ENCODE assay signal across 31 cellular contexts in genomic region chr1:71087060-71087459, GRCh38. TPM values are rescaled to one million over a fixed set of nuclear protein-coding genes. Genes with fewer than 3 reads are reported as not detected.
A peak's percentile ranks its signal among the peaks of the same experiment; 100 is the strongest.
DNase-seq lines count a peak whose midpoint lies in the region; ATAC-seq, FAIRE-seq and TF ChIP-seq lines count a peak whose summit lies in the region.
"Had no signal": no experiment of that assay in that cellular context is flagged by ENCODE, and none has a peak within 500 bp of the region (broad histone marks: within the 10 kb centered on the region; RNA-seq: fewer than 3 reads in every experiment).

No MANE protein-coding gene starts in this region.

- no peak overlapping the region for H3K56ac ChIP-seq in IMR-90 (ENCODE audit: extremely low read depth, insufficient read depth, low read length)

- TF ChIP-seq EP300 in GM12878 (IDR thresholded peaks at IDR 0.05; ENCODE audit: borderline replicate concordance in 1 of 2, control insufficient read depth in 1 of 2, low read depth in 2 of 2, low read length in 2 of 2): no peak
- TF ChIP-seq EP300 in esophagus muscularis mucosa (IDR thresholded peaks at IDR 0.05): no peak

- no peak for TF ChIP-seq RAD21 in IMR-90 (IDR thresholded peaks at IDR 0.05; ENCODE audit: low read length)
- no peak for TF ChIP-seq RAD21 in GM12878 (IDR thresholded peaks at IDR 0.05; ENCODE audit: insufficient read depth, low read depth, low read length)

- H3K4ac ChIP-seq in IMR-90 (ENCODE audit: low read depth, low read length): peak overlapping the region; percentile 47; the same call in 1 of the 2 replicates

- H3K9me3 ChIP-seq in IMR-90 (ENCODE audit: control insufficient read depth, insufficient read depth, low read length) (no peaks in the 10 kb centered on the region), GM12878 (replicated peaks; ENCODE audit: control insufficient read depth, insufficient read depth, low read length) (no peaks in the 10 kb centered on the region), small intestine (ENCODE audit: control insufficient read depth, low read depth) (no peaks in the 10 kb centered on the region), esophagus muscularis mucosa (no peaks in the 10 kb centered on the region)
- H3K9me3 ChIP-seq: lower lobe of right lung, sigmoid colon, tibial artery had no signal

- peak overlapping the region; percentile 37; the same call in 1 of the 2 replicates for H2BK120ac ChIP-seq in IMR-90 (ENCODE audit: low read depth, low read length)

- H3K4me1 ChIP-seq in IMR-90 (ENCODE audit: control insufficient read depth, insufficient read depth, low read length) (peaks cover 8% of the 10 kb centered on the region), GM12878 (ENCODE audit: control insufficient read depth, insufficient read depth, low read length) (no peaks in the 10 kb centered on the region), small intestine (ENCODE audit: control insufficient read depth in 2 of 2, insufficient read depth in 1 of 2, low read depth in 1 of 2, low read length in 1 of 2) (no peaks in the 10 kb centered on the region), esophagus muscularis mucosa (peaks cover 0 to 26% (median 22%) of the 10 kb centered on the region in 4 donors)
- H3K4me1 ChIP-seq: lower lobe of right lung had no signal

- no peak overlapping the region for H2BK5ac ChIP-seq in IMR-90 (ENCODE audit: low read depth, low read length, poor library complexity, severe bottlenecking)

- H3K4me3 ChIP-seq in IMR-90 (ENCODE audit: insufficient read depth, low read depth, low read length) (no peak overlapping the region), GM12878 (no peak overlapping the region), small intestine (ENCODE audit: low read depth in 1 of 2, low read length in 2 of 2) (no peak overlapping the region), esophagus muscularis mucosa (no peak overlapping the region)
- H3K4me3 ChIP-seq: A549, lower lobe of right lung, sigmoid colon, tibial artery had no signal

- BruUV-seq in IMR-90 (replicated peaks; lab: Mats Ljungman, UMichigan): no TSS peak
- BruUV-seq in GM12878 (replicated peaks; lab: Mats Ljungman, UMichigan): no TSS peak

- peak overlapping the region; percentile 61; the same call in 2 of the 3 replicates for H2BK15ac ChIP-seq in IMR-90 (ENCODE audit: low read depth, low read length)

- H2AFZ ChIP-seq in IMR-90 (replicated peaks; ENCODE audit: low read length, poor library complexity) (no peak overlapping the region), GM12878 (ENCODE audit: control insufficient read depth, low read depth, low read length) (no peak overlapping the region)

- DNase-seq in D341Med (ENCODE audit: low spot score): peak; percentile 25
- DNase-seq in IMR-90: no peak
- DNase-seq in GM12878 (ENCODE audit: low read depth, low spot score): no peak
- peak; percentile 8 for DNase-seq in kidney tubule cell (ENCODE audit: low spot score)
- no peak for DNase-seq in small intestine
- no peak for DNase-seq in esophagus muscularis mucosa (ENCODE audit: extremely low spot score)
- DNase-seq: activated CD4-positive, alpha-beta memory T cell treated with anti-CD3 and anti-CD28 coated beads, Interleukin-2, amount 10 ng/mL, durations not matched to agents 7 days and 5 days; activated CD4-positive, alpha-beta T cell treated with anti-CD3 and anti-CD28 coated beads for 1 hour; AML-193; amniotic stem cell; CD8-positive, alpha-beta T cell; DMS 273 treated with DMSO at 0.1 percent for 48 hours; effector CD4-positive, alpha-beta T cell; kidney; lower lobe of right lung; natural killer cell; NCI-H1930; NCI-H524 treated with DMSO at 0.1 percent for 48 hours; nucleus accumbens; Right ventricle myocardium superior; sigmoid colon; stimulated activated CD4-positive, alpha-beta T cell treated with anti-CD3 and anti-CD28 coated beads, Interleukin-4, amount 100 ng/mL, for 1 hour; tibial artery had no signal

- peak overlapping the region; percentile 80; the same call in 1 of the 2 replicates for H2BK20ac ChIP-seq in IMR-90 (ENCODE audit: low read depth, low read length)

- H3K14ac ChIP-seq in IMR-90 (replicated peaks; ENCODE audit: low read depth, low read length): 0 out of 2 replicates have a peak overlapping the region, but pooled peaks have one; percentile 19

- H4K5ac ChIP-seq in IMR-90 (ENCODE audit: low read depth, low read length): no peak overlapping the region; the same call in 1 of the 2 replicates

- POLR2A ChIA-PET in IMR-90 (lab: Charles Lee; ENCODE audit: unreplicated experiment) (no interaction called here), GM12878 (lab: Charles Lee) (no interaction called here)

- RAD21 ChIA-PET in GM12878 (lab: Charles Lee; ENCODE audit: unreplicated experiment): no interaction called here

- H4K8ac ChIP-seq in IMR-90 (ENCODE audit: low read depth in 2 of 2, low read length in 2 of 2): no peak overlapping the region; a peak in 1 of 4 replicates

- H3K36me3 ChIP-seq in IMR-90 (ENCODE audit: control insufficient read depth, insufficient read depth, low read length) (no peaks in the 10 kb centered on the region), GM12878 (ENCODE audit: control insufficient read depth in 2 of 2, insufficient read depth in 2 of 2, low read length in 1 of 2) (no peaks in the 10 kb centered on the region), small intestine (ENCODE audit: control insufficient read depth in 2 of 2, insufficient read depth in 2 of 2, low read length in 2 of 2) (no peaks in the 10 kb centered on the region), esophagus muscularis mucosa (no peaks in the 10 kb centered on the region)
- H3K36me3 ChIP-seq: lower lobe of right lung, sigmoid colon, tibial artery had no signal

- CTCF ChIA-PET in IMR-90 (lab: Yijun Ruan, JAX) (no interaction called here), GM12878 (lab: Yijun Ruan, JAX) (no interaction called here)

- ATAC-seq in IMR-90 (ENCODE audit: low read depth) (no peak), GM12878 (0 out of 3 replicates have a peak, but pooled peaks have one; percentile 31), HG03520 (IDR thresholded peaks at IDR 0.05; ENCODE audit: unreplicated experiment) (no peak), HG02763 (IDR thresholded peaks at IDR 0.05; ENCODE audit: unreplicated experiment) (no peak)
- ATAC-seq: A549; activated T-helper 17 cell treated with anti-CD3 and anti-CD28 coated beads, Interleukin-2, amount 50 U/mL, for 72 hours; CD8-positive, alpha-beta T cell; lower lobe of right lung; natural killer cell; Panc1 had no signal

- no peak overlapping the region for H3K9ac ChIP-seq in IMR-90 (ENCODE audit: low read depth, low read length)
- H3K9ac ChIP-seq in GM12878 (ENCODE audit: control insufficient read depth, insufficient read depth, low read length): no peak overlapping the region
- H3K9ac ChIP-seq: KMS-11 had no signal

- SMC1A ChIA-PET in GM12878 (lab: Charles Lee; ENCODE audit: uncharacterized antibody, unreplicated experiment): interaction anchor here (0.6 to 1.5 kb wide), 2 partner anchors 9 to 1324 kb away, joined by 4 read pairs; no protein-coding TSS in a partner anchor

- H3K23ac ChIP-seq in IMR-90 (ENCODE audit: low read depth, low read length): no peak overlapping the region

- in situ Hi-C loops in IMR-90 (cut with MboI; ENCODE audit: low sequenced_read_pairs) (loop anchor here (25.0 kb wide), 2 partner anchors 950 to 1175 kb away; no protein-coding TSS in a partner anchor), GM12878 (cut with MboI) (loop anchor here (25.0 kb wide), 1 partner anchor 950 kb away; no protein-coding TSS in a partner anchor)

- H3K18ac ChIP-seq in IMR-90 (ENCODE audit: low read depth, low read length): no peak overlapping the region; the same call in 1 of the 2 replicates

- H3K4me2 ChIP-seq in IMR-90 (ENCODE audit: low read depth, low read length) (no peak overlapping the region), GM12878 (ENCODE audit: control insufficient read depth, insufficient read depth) (no peak overlapping the region)
- H3K4me2 ChIP-seq: A549, KMS-11 had no signal

- no peaks in the 10 kb centered on the region for H3K79me1 ChIP-seq in IMR-90 (ENCODE audit: low read depth in 1 of 2, low read length in 2 of 2)

- H3K27ac ChIP-seq in IMR-90 (ENCODE audit: insufficient read depth, low read length) (no peak overlapping the region), GM12878 (ENCODE audit: control insufficient read depth, insufficient read depth) (no peak overlapping the region), small intestine (ENCODE audit: low read depth in 1 of 2, low read length in 1 of 2) (no peak overlapping the region), esophagus muscularis mucosa (replicated peaks in 1 of 4) (no peak overlapping the region)
- H3K27ac ChIP-seq: A549, KMS-11, lower lobe of right lung, sigmoid colon, tibial artery had no signal

- FAIRE-seq in GM12878 (lab: Jason Lieb, UNC): no peak
- no peak for FAIRE-seq in small intestine (lab: Jason Lieb, UNC)
- FAIRE-seq: A549, colon, HTR-8/SVneo, kidney had no signal

- intact Hi-C loops in IMR-90 (cut with micrococcal nuclease): no loop called here
- intact Hi-C loops in GM12878 (cut with micrococcal nuclease; ENCODE audit: unreplicated experiment): no loop called here
- intact Hi-C loops in esophagus muscularis mucosa (cut with DNase I): no loop called here

- H3K9me1 ChIP-seq in IMR-90 (ENCODE audit: insufficient read depth, low read length): peaks cover 3% of the 10 kb centered on the region

- TF ChIP-seq POLR2A in IMR-90 (IDR thresholded peaks at IDR 0.05; ENCODE audit: low read depth, low read length) (no peak), GM12878 (IDR thresholded peaks at IDR 0.05; ENCODE audit: low read depth, low read length) (no peak), esophagus muscularis mucosa (IDR thresholded peaks at IDR 0.05; ENCODE audit: low read depth) (no peak)

- H4K91ac ChIP-seq in IMR-90 (ENCODE audit: insufficient read depth, low read depth, low read length): no peak overlapping the region; the same call in 1 of the 2 replicates

- TF ChIP-seq CTCF in IMR-90 (conservative IDR thresholded peaks at IDR 0.05; ENCODE audit: low read depth, low read length) (no peak), GM12878 (IDR thresholded peaks at IDR 0.05 in 2 of 3, conservative IDR thresholded peaks at IDR 0.05 in 1 of 3; ENCODE audit: control insufficient read depth in 2 of 3, extremely low read depth in 1 of 3, insufficient read depth in 1 of 3, low read depth in 3 of 3, low read length in 3 of 3) (no peak), esophagus muscularis mucosa (IDR thresholded peaks at IDR 0.05) (no peak)

- H4K20me1 ChIP-seq in IMR-90 (ENCODE audit: insufficient read depth, low read length) (no peaks in the 10 kb centered on the region), GM12878 (ENCODE audit: control insufficient read depth, insufficient read depth) (no peaks in the 10 kb centered on the region)

- dilution Hi-C loops in IMR-90 (cut with HindIII; ENCODE audit: low sequenced_read_pairs, unreplicated experiment): no loop called here

- H3K27me3 ChIP-seq in IMR-90 (ENCODE audit: control insufficient read depth, insufficient read depth, low read length) (no peaks in the 10 kb centered on the region), GM12878 (replicated peaks in 1 of 2; ENCODE audit: control insufficient read depth in 2 of 2, insufficient read depth in 2 of 2, low read length in 1 of 2) (no peaks in the 10 kb centered on the region), small intestine (ENCODE audit: control insufficient read depth in 2 of 2, insufficient read depth in 2 of 2, low read length in 2 of 2) (no peaks in the 10 kb centered on the region), esophagus muscularis mucosa (no peaks in the 10 kb centered on the region)
- H3K27me3 ChIP-seq: sigmoid colon, tibial artery had no signal

- no peaks in the 10 kb centered on the region for H3K79me2 ChIP-seq in GM12878 (ENCODE audit: control insufficient read depth, insufficient read depth, low read length)

- H2AK5ac ChIP-seq in IMR-90 (ENCODE audit: low read depth, low read length): no peak overlapping the region

- no peak overlapping the region for H2AK9ac ChIP-seq in IMR-90 (replicated peaks; ENCODE audit: low read depth, low read length, poor library complexity)

RNA-seq across cellular contexts. Expression of gene ZRANB2, which starts 6.2 kb away (rescaled TPM):
- 23.7 and 41.7 TPM in 2 replicates for total RNA-seq in IMR-90 (2012; rRNA removed)
- 58.9 and 67.2 TPM in 2 replicates for polyA plus RNA-seq in IMR-90 (2012; rRNA removed)
- 3.0 and 3.7 TPM in 2 replicates for polyA plus RNA-seq in IMR-90 (2012; cell fraction: cytosol; rRNA removed)
- 13.8 and 232 TPM in 2 replicates for polyA plus RNA-seq in IMR-90 (2012; cell fraction: nucleus; rRNA removed; ENCODE audit: low replicate concordance)
- total RNA-seq in GM12878 (2013; cell fraction: nucleolus; rRNA removed): 227 and 233 TPM in 2 replicates
- total RNA-seq in GM12878 (2014; rRNA removed): 79.6 and 103 TPM in 2 replicates
- 68.4 and 77.9 TPM in 2 replicates for total RNA-seq in GM12878 (2014; rRNA removed; fragmentation: Illumina TruSeq; extraction: Trizol)
- total RNA-seq in GM12878 (2021): 100 and 102 TPM in 2 replicates
- polyA plus RNA-seq in GM12878 (2011; ENCODE audit: low read depth): 45.5 TPM
- polyA plus RNA-seq in GM12878 (2011; rRNA removed): 150 and 247 TPM in 2 replicates
- polyA plus RNA-seq in GM12878 (2011; cell fraction: cytosol; rRNA removed): 31.9 and 35.8 TPM in 2 replicates
- 197 and 240 TPM in 2 replicates for polyA plus RNA-seq in GM12878 (2011; cell fraction: nucleus; rRNA removed)
- polyA plus RNA-seq in GM12878 (2012): 75.5 and 81.8 TPM in 2 replicates
- 189 and 276 TPM in 2 replicates for polyA plus RNA-seq in GM12878 (2014; fragmentation: Illumina TruSeq; extraction: Trizol)
- 100 to 1,000 TPM; 148 to 156 TPM for polyA plus RNA-seq in GM12878 (2014; fragmentation: Nextera tagmentation; extraction: Ambion mirVana)
- 74.2 and 96.4 TPM in 2 replicates for polyA plus RNA-seq in GM12878 (2014; rRNA removed)
- polyA plus RNA-seq in GM12878 (2016; fragmentation: Nextera tagmentation; extraction: Ambion mirVana): 100 to 1,000 TPM; 136 to 140 TPM
- polyA minus RNA-seq in GM12878 (2011; rRNA and poly(A)+ RNA removed): 29.9 and 32.5 TPM in 2 replicates
- 18.7 and 23.3 TPM in 2 replicates for polyA minus RNA-seq in GM12878 (2011; cell fraction: cytosol; rRNA and poly(A)+ RNA removed)
- 37.4 and 49.0 TPM in 2 replicates for polyA minus RNA-seq in GM12878 (2011; cell fraction: nucleus; rRNA and poly(A)+ RNA removed)
- polyA plus RNA-seq in small intestine: 10 to 100 TPM; 20.4 to 37.3 (median 21.9) TPM
- total RNA-seq in esophagus muscularis mucosa: 10 to 100 TPM; 37.2 to 65.6 (median 40.0) TPM

RNA-seq across cellular contexts. Expression of gene PTGER3, which starts 39.4 kb away (rescaled TPM):
- total RNA-seq in IMR-90 (2012; rRNA removed) (under 0.01 TPM in 1 of 2 replicates, not detected in the other), GM12878 (2014; rRNA removed) (not detected in 2 replicates), GM12878 (2014; rRNA removed; fragmentation: Illumina TruSeq; extraction: Trizol) (not detected in 2 replicates), GM12878 (2021) (not detected in 2 replicates), esophagus muscularis mucosa (10 to 100 TPM in 3 of 4 donors, 1 to 10 TPM in 1; 5.4 to 34.8 (median 19.2) TPM)
- polyA plus RNA-seq in IMR-90 (2012; rRNA removed) (not detected in 2 replicates), GM12878 (2011; rRNA removed) (not detected in 2 replicates), GM12878 (2014; fragmentation: Illumina TruSeq; extraction: Trizol) (under 0.01 TPM in 1 of 2 replicates, not detected in the other), GM12878 (2014; fragmentation: Nextera tagmentation; extraction: Ambion mirVana) (under 1 TPM in 1 of 2 experiments, not detected in 1; 0.02 TPM), GM12878 (2014; rRNA removed) (0.04 TPM in 1 of 2 replicates, not detected in the other), GM12878 (2016; fragmentation: Nextera tagmentation; extraction: Ambion mirVana) (not detected), small intestine (1 to 10 TPM in 1 of 3 donors, not detected in 2; 2.4 TPM)
- polyA plus RNA-seq in IMR-90 (2012; cell fraction: cytosol; rRNA removed): not detected in 2 replicates
- 0.05 TPM in 1 of 2 replicates, not detected in the other for polyA plus RNA-seq in IMR-90 (2012; cell fraction: nucleus; rRNA removed; ENCODE audit: low replicate concordance)
- total RNA-seq in GM12878 (2013; cell fraction: nucleolus; rRNA removed): 0.08 and 0.29 TPM in 2 replicates
- polyA plus RNA-seq in GM12878 (2011; ENCODE audit: low read depth): not detected
- not detected in 2 replicates for polyA plus RNA-seq in GM12878 (2011; cell fraction: cytosol; rRNA removed)
- 0.01 and 0.09 TPM in 2 replicates for polyA plus RNA-seq in GM12878 (2011; cell fraction: nucleus; rRNA removed)
- not detected in 2 replicates for polyA plus RNA-seq in GM12878 (2012)
- 0.15 TPM in 1 of 2 replicates, not detected in the other for polyA minus RNA-seq in GM12878 (2011; rRNA and poly(A)+ RNA removed)
- polyA minus RNA-seq in GM12878 (2011; cell fraction: cytosol; rRNA and poly(A)+ RNA removed): not detected in 2 replicates
- 0.12 and 0.38 TPM in 2 replicates for polyA minus RNA-seq in GM12878 (2011; cell fraction: nucleus; rRNA and poly(A)+ RNA removed)
- total RNA-seq: activated T-helper 17 cell treated with anti-CD3 and anti-CD28 coated beads, Interleukin-2, amount 50 U/mL, for 72 hours had no signal
- polyA plus RNA-seq: A549 had no signal

Comparison
In these comparisons a context has a peak if more than half of its experiments do, and no peak if none do; other contexts are left out.
1. DNase-seq: peak in D341Med (single experiment) and kidney tubule cell (single experiment); none in IMR-90 (single experiment), GM12878 (single experiment), small intestine (single experiment) and esophagus muscularis mucosa (single experiment).